Comparison of ENCODE assay signal across 15 cellular contexts in the genomic region with DNA sequence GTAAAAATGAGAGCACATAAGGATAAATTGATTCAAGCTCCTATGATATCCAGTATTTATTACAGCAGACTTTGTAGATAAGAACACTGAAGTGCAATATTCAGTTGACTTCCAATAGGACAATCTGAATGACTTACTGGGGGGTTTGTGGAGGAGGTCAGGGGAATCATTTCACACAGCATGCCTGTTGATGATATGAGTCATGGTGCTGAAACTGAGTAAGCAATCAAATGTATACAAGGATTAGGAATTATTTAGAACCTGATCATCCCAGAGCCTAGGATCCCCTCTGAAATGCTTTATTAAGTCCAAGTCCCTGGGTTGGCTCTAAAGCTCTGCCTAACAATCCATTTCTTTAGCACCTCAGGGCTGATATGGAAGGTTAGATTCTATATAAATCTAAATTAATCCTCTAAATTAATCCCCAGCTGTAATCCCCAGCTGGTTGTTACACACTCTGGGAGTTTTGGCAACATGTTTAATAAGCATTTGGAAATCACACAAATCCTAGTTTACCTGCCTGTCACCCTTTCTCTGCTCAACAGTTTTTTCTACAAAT.
"Had no signal": no experiment of that assay in that cellular context is flagged by ENCODE, and none has a peak within 500 bp of the region (broad histone marks: within the 10 kb centered on the region; RNA-seq: fewer than 3 reads in every experiment).

No MANE protein-coding gene starts in this region.

- H3K27ac ChIP-seq: stomach, VCaP had no signal

- H3K4me3 Mint-ChIP-seq: activated CD8-positive, alpha-beta T cell treated with anti-CD3 and anti-CD28 coated beads for 36 hours; activated naive CD8-positive, alpha-beta T cell treated with anti-CD3 and anti-CD28 coated beads, Interleukin-2, amount 50 U/mL, for 24 hours; activated T-cell treated with anti-CD3 and anti-CD28 coated beads, Interleukin-2, amount 50 U/mL, for 72 hours; nephron progenitor cell; T-cell had no signal

- H3K4me1 ChIP-seq: stomach had no signal

- H3K4me3 ChIP-seq: stomach had no signal

- H3K9me3 Mint-ChIP-seq: nephron progenitor cell had no signal

- H3K27ac Mint-ChIP-seq: activated CD8-positive, alpha-beta T cell treated with anti-CD3 and anti-CD28 coated beads for 36 hours; activated naive CD8-positive, alpha-beta T cell treated with anti-CD3 and anti-CD28 coated beads, Interleukin-2, amount 50 U/mL, for 24 hours; activated T-cell treated with anti-CD3 and anti-CD28 coated beads, Interleukin-2, amount 50 U/mL, for 72 hours; nephron progenitor cell; T-cell had no signal

- H3K27me3 ChIP-seq: stomach had no signal

- H3K4me1 Mint-ChIP-seq: activated naive CD8-positive, alpha-beta T cell treated with anti-CD3 and anti-CD28 coated beads, Interleukin-2, amount 50 U/mL, for 24 hours; nephron progenitor cell; T-cell had no signal

- H3K9me3 ChIP-seq: stomach had no signal

- H3K36me3 Mint-ChIP-seq: T-cell had no signal

- H3K36me3 ChIP-seq: stomach had no signal

- DNase-seq: activated CD4-positive, alpha-beta T cell treated with anti-CD3 and anti-CD28 coated beads for 4 hours; activated CD8-positive, alpha-beta memory T cell treated with anti-CD3 and anti-CD28 coated beads, Interleukin-2, amount 50 U/mL, for 4 hours; activated CD8-positive, alpha-beta T cell treated with anti-CD3 and anti-CD28 coated beads for 36 hours; activated naive CD4-positive, alpha-beta T cell treated with Interleukin-2 at 50 U/mL for 16 hours; activated naive CD8-positive, alpha-beta T cell treated with anti-CD3 and anti-CD28 coated beads, Interleukin-2, amount 50 U/mL, for 24 hours; activated T-cell treated with anti-CD3 and anti-CD28 coated beads, Interleukin-2, amount 50 U/mL, for 72 hours; dermis blood vessel endothelial cell; kidney; left ventricle myocardium superior; nephron progenitor cell; stomach; T-cell; T1000 had no signal

- H3K27me3 Mint-ChIP-seq: activated CD8-positive, alpha-beta T cell treated with anti-CD3 and anti-CD28 coated beads for 36 hours; activated naive CD8-positive, alpha-beta T cell treated with anti-CD3 and anti-CD28 coated beads, Interleukin-2, amount 50 U/mL, for 24 hours; T-cell had no signal

- ATAC-seq: activated CD8-positive, alpha-beta T cell treated with anti-CD3 and anti-CD28 coated beads for 36 hours; activated naive CD8-positive, alpha-beta T cell treated with anti-CD3 and anti-CD28 coated beads, Interleukin-2, amount 50 U/mL, for 24 hours; activated T-cell treated with anti-CD3 and anti-CD28 coated beads, Interleukin-2, amount 50 U/mL, for 72 hours; esophagus mucosa; left ventricle myocardium superior; T-cell had no signal
